15 cellular contexts compared by ENCODE assay signal in genomic region chr17:15348030-15348429, GRCh38. TPM values are rescaled to one million over a fixed set of nuclear protein-coding genes. Genes with fewer than 3 reads are reported as not detected.
DNase-seq lines count a peak whose midpoint lies in the region; ATAC-seq and TF ChIP-seq lines count a peak whose summit lies in the region.
"Had no signal": no experiment of that assay in that cellular context is flagged by ENCODE, and none has a peak within 500 bp of the region (broad histone marks: within the 10 kb centered on the region; RNA-seq: fewer than 3 reads in every experiment).

No MANE protein-coding gene starts in this region.

- intact Hi-C loops in left ventricle myocardium superior (cut with micrococcal nuclease): no loop called here

- peaks cover 6% of the 10 kb centered on the region for H3K4me1 ChIP-seq in foreskin keratinocyte
- H3K4me1 ChIP-seq: spleen had no signal

- no peak overlapping the region for H3K27ac ChIP-seq in foreskin keratinocyte
- H3K27ac ChIP-seq: brain microvascular endothelial cell, SK-N-MC, spleen, upper lobe of right lung had no signal

- peak; percentile 6 for ATAC-seq in foreskin keratinocyte
- ATAC-seq in left ventricle myocardium superior: no peak
- no peak for ATAC-seq in GM19463 (IDR thresholded peaks at IDR 0.05; ENCODE audit: unreplicated experiment)
- ATAC-seq: upper lobe of right lung had no signal

- peak; percentile 14 for DNase-seq in AG09319 (ENCODE audit: extremely low read depth, low read depth)
- DNase-seq in LoVo (ENCODE audit: low spot score): peak; percentile 83
- DNase-seq in foreskin keratinocyte: peak in 1 of 2 donors; percentile 52
- DNase-seq in left ventricle myocardium superior: no peak
- DNase-seq in activated CD8-positive, alpha-beta memory T cell treated with anti-CD3 and anti-CD28 coated beads, Interleukin-2, amount 50 U/mL, for 4 hours: no peak
- no peak for DNase-seq in iPS-NIHi11 (ENCODE audit: low spot score)
- DNase-seq: brain microvascular endothelial cell, erythroblast, islet precursor cell, NCI-H446, spleen, upper lobe of right lung had no signal

- peaks cover 39% of the 10 kb centered on the region for H3K27me3 ChIP-seq in foreskin keratinocyte
- H3K27me3 ChIP-seq: brain microvascular endothelial cell, upper lobe of right lung had no signal

- TF ChIP-seq CTCF in AG09319 (IDR thresholded peaks at IDR 0.05; ENCODE audit: low read depth, low read length) (no peak), foreskin keratinocyte (conservative IDR thresholded peaks at IDR 0.05) (no peak)

TF ChIP-seq in PFSK-1, 5 proteins besides CTCF, POLR2A, EP300 and RAD21:
- TF ChIP-seq SIN3A (IDR thresholded peaks at IDR 0.05; ENCODE audit: borderline replicate concordance, insufficient read depth, low read length) (0 out of 2 replicates have a peak, but pooled peaks have one; percentile 43), REST (IDR thresholded peaks at IDR 0.05; ENCODE audit: insufficient read depth in 1 of 2, low read depth in 2 of 2, low read length in 2 of 2) (no peak)

RNA-seq across cellular contexts. Expression of gene TEKT3, which starts 6.6 kb away (rescaled TPM):
- polyA plus RNA-seq in PFSK-1 (2012; ENCODE audit: insufficient read length, low read depth): not detected
- total RNA-seq in foreskin keratinocyte (not detected in 2 replicates), left ventricle myocardium superior (0.40 TPM)
- not detected in 2 replicates for polyA plus RNA-seq in foreskin keratinocyte
- total RNA-seq: upper lobe of right lung had no signal

Comparison
In these comparisons a context has a peak if more than half of its experiments do, and no peak if none do; other contexts are left out.
1. DNase-seq: peak in AG09319 (single experiment) and LoVo (single experiment); none in left ventricle myocardium superior (single experiment), activated CD8-positive, alpha-beta memory T cell treated with anti-CD3 and anti-CD28 coated beads, Interleukin-2, amount 50 U/mL, for 4 hours (single experiment) and iPS-NIHi11 (single experiment).